Comparison of ENCODE assay signal across 2 cellular contexts in the genomic region with DNA sequence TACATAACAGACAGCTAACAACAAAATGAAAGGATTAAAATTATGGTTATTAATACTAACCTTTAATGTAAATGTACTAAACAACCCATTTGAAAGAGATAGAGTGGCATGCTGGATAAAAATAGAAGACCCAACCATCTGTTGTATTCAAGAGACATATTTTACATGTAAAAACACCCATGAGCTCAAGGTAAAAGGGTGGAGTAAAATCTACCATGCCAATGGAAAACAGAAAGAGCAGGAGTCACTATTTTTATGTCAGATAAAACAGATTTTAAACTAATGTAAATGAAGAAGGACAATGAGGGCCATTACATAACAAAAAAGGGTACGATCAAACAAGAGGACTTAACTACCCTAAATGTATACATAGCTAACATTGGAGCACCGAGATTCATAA.
TF ChIP-seq lines count a peak whose summit lies in the region.

No MANE protein-coding gene starts in this region.

TF ChIP-seq in A549, 52 proteins besides CTCF, POLR2A, EP300 and RAD21 (continued from another document):
- TF ChIP-seq MAFK (IDR thresholded peaks at IDR 0.05; ENCODE audit: partially characterized antibody) (no peak), RNF2 (IDR thresholded peaks at IDR 0.05; ENCODE audit: borderline replicate concordance, low read depth) (no peak), ESRRA (IDR thresholded peaks at IDR 0.05; ENCODE audit: borderline replicate concordance, low read length) (no peak), CHD2 (IDR thresholded peaks at IDR 0.05; ENCODE audit: low read length, partially characterized antibody) (no peak)

TF ChIP-seq in GM23338, 12 proteins besides CTCF, POLR2A, EP300 and RAD21 (continued from another document):
- TF ChIP-seq, protein P1, sequence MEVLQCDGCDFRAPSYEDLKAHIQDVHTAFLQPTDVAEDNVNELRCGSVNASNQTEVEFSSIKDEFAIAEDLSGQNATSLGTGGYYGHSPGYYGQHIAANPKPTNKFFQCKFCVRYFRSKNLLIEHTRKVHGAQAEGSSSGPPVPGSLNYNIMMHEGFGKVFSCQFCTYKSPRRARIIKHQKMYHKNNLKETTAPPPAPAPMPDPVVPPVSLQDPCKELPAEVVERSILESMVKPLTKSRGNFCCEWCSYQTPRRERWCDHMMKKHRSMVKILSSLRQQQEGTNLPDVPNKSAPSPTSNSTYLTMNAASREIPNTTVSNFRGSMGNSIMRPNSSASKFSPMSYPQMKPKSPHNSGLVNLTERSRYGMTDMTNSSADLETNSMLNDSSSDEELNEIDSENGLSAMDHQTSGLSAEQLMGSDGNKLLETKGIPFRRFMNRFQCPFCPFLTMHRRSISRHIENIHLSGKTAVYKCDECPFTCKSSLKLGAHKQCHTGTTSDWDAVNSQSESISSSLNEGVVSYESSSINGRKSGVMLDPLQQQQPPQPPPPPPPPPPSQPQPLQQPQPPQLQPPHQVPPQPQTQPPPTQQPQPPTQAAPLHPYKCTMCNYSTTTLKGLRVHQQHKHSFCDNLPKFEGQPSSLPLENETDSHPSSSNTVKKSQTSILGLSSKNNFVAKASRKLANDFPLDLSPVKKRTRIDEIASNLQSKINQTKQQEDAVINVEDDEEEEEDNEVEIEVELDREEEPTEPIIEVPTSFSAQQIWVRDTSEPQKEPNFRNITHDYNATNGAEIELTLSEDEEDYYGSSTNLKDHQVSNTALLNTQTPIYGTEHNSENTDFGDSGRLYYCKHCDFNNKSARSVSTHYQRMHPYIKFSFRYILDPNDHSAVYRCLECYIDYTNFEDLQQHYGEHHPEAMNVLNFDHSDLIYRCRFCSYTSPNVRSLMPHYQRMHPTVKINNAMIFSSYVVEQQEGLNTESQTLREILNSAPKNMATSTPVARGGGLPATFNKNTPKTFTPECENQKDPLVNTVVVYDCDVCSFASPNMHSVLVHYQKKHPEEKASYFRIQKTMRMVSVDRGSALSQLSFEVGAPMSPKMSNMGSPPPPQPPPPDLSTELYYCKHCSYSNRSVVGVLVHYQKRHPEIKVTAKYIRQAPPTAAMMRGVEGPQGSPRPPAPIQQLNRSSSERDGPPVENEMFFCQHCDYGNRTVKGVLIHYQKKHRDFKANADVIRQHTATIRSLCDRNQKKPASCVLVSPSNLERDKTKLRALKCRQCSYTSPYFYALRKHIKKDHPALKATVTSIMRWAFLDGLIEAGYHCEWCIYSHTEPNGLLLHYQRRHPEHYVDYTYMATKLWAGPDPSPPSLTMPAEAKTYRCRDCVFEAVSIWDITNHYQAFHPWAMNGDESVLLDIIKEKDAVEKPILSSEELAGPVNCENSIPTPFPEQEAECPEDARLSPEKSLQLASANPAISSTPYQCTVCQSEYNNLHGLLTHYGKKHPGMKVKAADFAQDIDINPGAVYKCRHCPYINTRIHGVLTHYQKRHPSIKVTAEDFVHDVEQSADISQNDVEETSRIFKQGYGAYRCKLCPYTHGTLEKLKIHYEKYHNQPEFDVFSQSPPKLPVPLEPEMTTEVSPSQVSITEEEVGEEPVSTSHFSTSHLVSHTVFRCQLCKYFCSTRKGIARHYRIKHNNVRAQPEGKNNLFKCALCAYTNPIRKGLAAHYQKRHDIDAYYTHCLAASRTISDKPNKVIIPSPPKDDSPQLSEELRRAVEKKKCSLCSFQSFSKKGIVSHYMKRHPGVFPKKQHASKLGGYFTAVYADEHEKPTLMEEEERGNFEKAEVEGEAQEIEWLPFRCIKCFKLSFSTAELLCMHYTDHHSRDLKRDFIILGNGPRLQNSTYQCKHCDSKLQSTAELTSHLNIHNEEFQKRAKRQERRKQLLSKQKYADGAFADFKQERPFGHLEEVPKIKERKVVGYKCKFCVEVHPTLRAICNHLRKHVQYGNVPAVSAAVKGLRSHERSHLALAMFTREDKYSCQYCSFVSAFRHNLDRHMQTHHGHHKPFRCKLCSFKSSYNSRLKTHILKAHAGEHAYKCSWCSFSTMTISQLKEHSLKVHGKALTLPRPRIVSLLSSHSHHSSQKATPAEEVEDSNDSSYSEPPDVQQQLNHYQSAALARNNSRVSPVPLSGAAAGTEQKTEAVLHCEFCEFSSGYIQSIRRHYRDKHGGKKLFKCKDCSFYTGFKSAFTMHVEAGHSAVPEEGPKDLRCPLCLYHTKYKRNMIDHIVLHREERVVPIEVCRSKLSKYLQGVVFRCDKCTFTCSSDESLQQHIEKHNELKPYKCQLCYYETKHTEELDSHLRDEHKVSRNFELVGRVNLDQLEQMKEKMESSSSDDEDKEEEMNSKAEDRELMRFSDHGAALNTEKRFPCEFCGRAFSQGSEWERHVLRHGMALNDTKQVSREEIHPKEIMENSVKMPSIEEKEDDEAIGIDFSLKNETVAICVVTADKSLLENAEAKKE (CRISPR knock-in tag; IDR thresholded peaks at IDR 0.05) = no peak
- no peak for TF ChIP-seq JUNB (IDR thresholded peaks at IDR 0.05; ENCODE audit: unreplicated experiment)
- no peak for TF ChIP-seq ZNF331 (CRISPR knock-in tag; IDR thresholded peaks at IDR 0.05; ENCODE audit: low read depth)
- TF ChIP-seq POLR2AphosphoS5 (IDR thresholded peaks at IDR 0.05; ENCODE audit: low read depth) = no peak
- TF ChIP-seq, protein P2, sequence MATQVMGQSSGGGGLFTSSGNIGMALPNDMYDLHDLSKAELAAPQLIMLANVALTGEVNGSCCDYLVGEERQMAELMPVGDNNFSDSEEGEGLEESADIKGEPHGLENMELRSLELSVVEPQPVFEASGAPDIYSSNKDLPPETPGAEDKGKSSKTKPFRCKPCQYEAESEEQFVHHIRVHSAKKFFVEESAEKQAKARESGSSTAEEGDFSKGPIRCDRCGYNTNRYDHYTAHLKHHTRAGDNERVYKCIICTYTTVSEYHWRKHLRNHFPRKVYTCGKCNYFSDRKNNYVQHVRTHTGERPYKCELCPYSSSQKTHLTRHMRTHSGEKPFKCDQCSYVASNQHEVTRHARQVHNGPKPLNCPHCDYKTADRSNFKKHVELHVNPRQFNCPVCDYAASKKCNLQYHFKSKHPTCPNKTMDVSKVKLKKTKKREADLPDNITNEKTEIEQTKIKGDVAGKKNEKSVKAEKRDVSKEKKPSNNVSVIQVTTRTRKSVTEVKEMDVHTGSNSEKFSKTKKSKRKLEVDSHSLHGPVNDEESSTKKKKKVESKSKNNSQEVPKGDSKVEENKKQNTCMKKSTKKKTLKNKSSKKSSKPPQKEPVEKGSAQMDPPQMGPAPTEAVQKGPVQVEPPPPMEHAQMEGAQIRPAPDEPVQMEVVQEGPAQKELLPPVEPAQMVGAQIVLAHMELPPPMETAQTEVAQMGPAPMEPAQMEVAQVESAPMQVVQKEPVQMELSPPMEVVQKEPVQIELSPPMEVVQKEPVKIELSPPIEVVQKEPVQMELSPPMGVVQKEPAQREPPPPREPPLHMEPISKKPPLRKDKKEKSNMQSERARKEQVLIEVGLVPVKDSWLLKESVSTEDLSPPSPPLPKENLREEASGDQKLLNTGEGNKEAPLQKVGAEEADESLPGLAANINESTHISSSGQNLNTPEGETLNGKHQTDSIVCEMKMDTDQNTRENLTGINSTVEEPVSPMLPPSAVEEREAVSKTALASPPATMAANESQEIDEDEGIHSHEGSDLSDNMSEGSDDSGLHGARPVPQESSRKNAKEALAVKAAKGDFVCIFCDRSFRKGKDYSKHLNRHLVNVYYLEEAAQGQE (IDR thresholded peaks at IDR 0.05; ENCODE audit: unreplicated experiment) = no peak
- no peak for TF ChIP-seq ZNF114 (CRISPR knock-in tag; IDR thresholded peaks at IDR 0.05)
- TF ChIP-seq CREB1 (CRISPR knock-in tag; IDR thresholded peaks at IDR 0.05; ENCODE audit: low read depth) = no peak
